1 cellular context compared by ENCODE assay signal in the genomic region with DNA sequence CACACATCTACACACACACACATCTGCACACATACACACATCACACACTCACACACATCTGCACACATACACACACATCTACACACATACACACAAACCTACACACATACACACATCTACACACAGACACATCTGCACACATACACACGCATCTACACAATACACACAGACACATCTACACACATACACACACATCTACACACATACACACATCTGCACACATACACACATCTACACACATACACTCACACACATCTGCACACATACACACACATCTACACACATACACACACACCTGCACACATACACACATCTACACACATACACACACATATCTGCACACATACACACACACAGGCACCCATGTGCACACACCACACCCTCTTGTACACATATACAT.
TF ChIP-seq lines count a peak whose summit lies in the region.

No MANE protein-coding gene starts in this region.

TF ChIP-seq in GM12878, 131 proteins besides CTCF, POLR2A, EP300 and RAD21 (continued from another document):
- TF ChIP-seq NKRF (conservative IDR thresholded peaks at IDR 0.05) (no peak), BHLHE40 (IDR thresholded peaks at IDR 0.05; ENCODE audit: borderline replicate concordance in 1 of 2, low read depth in 2 of 2, low read length in 1 of 2) (no peak), DPF2 (IDR thresholded peaks at IDR 0.05) (no peak), WRNIP1 (IDR thresholded peaks at IDR 0.05; ENCODE audit: borderline replicate concordance, low read depth, low read length) (no peak), SUPT20H (IDR thresholded peaks at IDR 0.05; ENCODE audit: borderline replicate concordance, control insufficient read depth, low read depth, low read length) (no peak), EZH2 (IDR thresholded peaks at IDR 0.05; ENCODE audit: borderline replicate concordance, control insufficient read depth, low read depth, low read length) (no peak), POU2F2 (IDR thresholded peaks at IDR 0.05; ENCODE audit: borderline replicate concordance, low read depth, low read length) (no peak), ZNF274 (IDR thresholded peaks at IDR 0.05; ENCODE audit: insufficient read depth, insufficient read length) (no peak)
